In genomic region chr7:43591551-43592180, GRCh38 we compare ENCODE assay signal across 10 cellular contexts. TPM values are rescaled to one million over a fixed set of nuclear protein-coding genes. Genes with fewer than 3 reads are reported as not detected.
DNase-seq lines count a peak whose midpoint lies in the region; ATAC-seq, FAIRE-seq and TF ChIP-seq lines count a peak whose summit lies in the region.
"Had no signal": no experiment of that assay in that cellular context is flagged by ENCODE, and none has a peak within 500 bp of the region (broad histone marks: within the 10 kb centered on the region; RNA-seq: fewer than 3 reads in every experiment).

No MANE protein-coding gene starts in this region.

- DNase-seq in GM12891 (ENCODE audit: insufficient read length, low spot score) (no peak), thyroid gland (no peak), H4 (ENCODE audit: low spot score) (no peak), MG63 (no peak)
- no peak for DNase-seq in activated naive CD4-positive, alpha-beta T cell treated with anti-CD3 and anti-CD28 coated beads, Interleukin-2, amount 50 U/mL, for 72 hours (ENCODE audit: low spot score in 2 of 2)
- DNase-seq in naive thymus-derived CD4-positive, alpha-beta T cell: no peak
- no peak for DNase-seq in activated CD4-positive, CD25-positive, alpha-beta regulatory T cell (lab: John Stamatoyannopoulos, UW)
- DNase-seq: activated CD8-positive, alpha-beta memory T cell treated with anti-CD3 and anti-CD28 coated beads for 24 hours; Kasumi-1 had no signal

- 81 to 88% methylated on average over 4 of the region's 4 CpGs for WGBS in thyroid gland, 2 donors

- intact Hi-C loops in naive thymus-derived CD4-positive, alpha-beta T cell (cut with micrococcal nuclease): loop anchor here (1.0 to 2.0 kb wide), 3 partner anchors 8 to 21 kb away; partner anchors contain the start of gene STK17A (in 1 of the 2)
- intact Hi-C loops in thyroid gland (cut with DNase I): no loop called here

- H3K27me3 Mint-ChIP-seq in naive thymus-derived CD4-positive, alpha-beta T cell: no peaks in the 10 kb centered on the region

- no peaks in the 10 kb centered on the region for H3K9me3 ChIP-seq in naive thymus-derived CD4-positive, alpha-beta T cell (ENCODE audit: control insufficient read depth in 2 of 3, low read length in 3 of 3)
- no peaks in the 10 kb centered on the region for H3K9me3 ChIP-seq in thyroid gland
- H3K9me3 ChIP-seq in MG63: no peaks in the 10 kb centered on the region

- no peaks in the 10 kb centered on the region for H3K27me3 ChIP-seq in naive thymus-derived CD4-positive, alpha-beta T cell (ENCODE audit: control insufficient read depth in 2 of 2, insufficient read depth in 2 of 2, low read length in 2 of 2)
- H3K27me3 ChIP-seq in thyroid gland: no peaks in the 10 kb centered on the region
- H3K27me3 ChIP-seq in MG63: no peaks in the 10 kb centered on the region

- CTCF ChIA-PET in naive thymus-derived CD4-positive, alpha-beta T cell (lab: Charles Lee): interaction anchor here (2.9 to 3.0 kb wide), 2 partner anchors 9 to 108 kb away, joined by 12 to 23 read pairs; partner anchors contain the start of gene STK17A

- H3K27ac Mint-ChIP-seq in activated naive CD4-positive, alpha-beta T cell treated with anti-CD3 and anti-CD28 coated beads, Interleukin-2, amount 50 U/mL, for 72 hours: peak overlapping the region; percentile 72 to 81
- peak overlapping the region in 8 of 9 donors; percentile 36 to 94 (median 88) for H3K27ac Mint-ChIP-seq in naive thymus-derived CD4-positive, alpha-beta T cell

- FAIRE-seq in GM12891 (lab: Jason Lieb, UNC): no peak

- H3K4me3 ChIP-seq in naive thymus-derived CD4-positive, alpha-beta T cell (ENCODE audit: low read length): peak overlapping the region; percentile 33
- no peak overlapping the region for H3K4me3 ChIP-seq in thyroid gland (replicated peaks in 1 of 3)
- H3K4me3 ChIP-seq in MG63: no peak overlapping the region

- H3K4me1 ChIP-seq in naive thymus-derived CD4-positive, alpha-beta T cell (ENCODE audit: control insufficient read depth in 2 of 2, insufficient read depth in 2 of 2, low read length in 2 of 2): peaks cover 78 to 84% of the 10 kb centered on the region in 2 donors
- no peaks in the 10 kb centered on the region for H3K4me1 ChIP-seq in thyroid gland

- H3K4me1 Mint-ChIP-seq in naive thymus-derived CD4-positive, alpha-beta T cell: peaks cover 55 to 92% (median 83%) of the 10 kb centered on the region in 7 donors

- no peak for TF ChIP-seq CTCF in thyroid gland (IDR thresholded peaks at IDR 0.05)

- peak overlapping the region; percentile 67 for H3K27ac ChIP-seq in naive thymus-derived CD4-positive, alpha-beta T cell (ENCODE audit: low read depth, low read length)
- H3K27ac ChIP-seq in thyroid gland: no peak overlapping the region

- peaks cover 0 to 16% of the 10 kb centered on the region in 2 donors for H3K36me3 Mint-ChIP-seq in activated naive CD4-positive, alpha-beta T cell treated with anti-CD3 and anti-CD28 coated beads, Interleukin-2, amount 50 U/mL, for 72 hours
- peaks cover 0 to 24% (median 12%) of the 10 kb centered on the region in 5 donors for H3K36me3 Mint-ChIP-seq in naive thymus-derived CD4-positive, alpha-beta T cell

- POLR2A ChIA-PET in naive thymus-derived CD4-positive, alpha-beta T cell (lab: Charles Lee): interaction anchor here (1.1 to 2.8 kb wide), 4 partner anchors 9 to 57 kb away, joined by 3 to 14 read pairs (median 13); partner anchors contain the start of gene STK17A

- no peak for TF ChIP-seq POLR2A in GM12891 (IDR thresholded peaks at IDR 0.05; ENCODE audit: low read depth, low read length)
- no peak for TF ChIP-seq POLR2A in thyroid gland (IDR thresholded peaks at IDR 0.05)

- H3K9me3 Mint-ChIP-seq in activated naive CD4-positive, alpha-beta T cell treated with anti-CD3 and anti-CD28 coated beads, Interleukin-2, amount 50 U/mL, for 72 hours: no peaks in the 10 kb centered on the region
- H3K9me3 Mint-ChIP-seq in naive thymus-derived CD4-positive, alpha-beta T cell: no peaks in the 10 kb centered on the region

- peak; percentile 19 for ATAC-seq in HG03103 (IDR thresholded peaks at IDR 0.05; ENCODE audit: low read depth, unreplicated experiment)
- ATAC-seq in activated naive CD4-positive, alpha-beta T cell treated with anti-CD3 and anti-CD28 coated beads, Interleukin-2, amount 50 U/mL, for 72 hours: peak; percentile 56 to 58
- ATAC-seq in naive thymus-derived CD4-positive, alpha-beta T cell: no peak

- peak overlapping the region; percentile 62 to 92 (median 78) for H3K4me3 Mint-ChIP-seq in naive thymus-derived CD4-positive, alpha-beta T cell

- peaks cover 0 to 9% (median 6%) of the 10 kb centered on the region in 3 experiments for H3K36me3 ChIP-seq in naive thymus-derived CD4-positive, alpha-beta T cell (ENCODE audit: control insufficient read depth in 2 of 3, insufficient read depth in 3 of 3, low read length in 3 of 3)
- H3K36me3 ChIP-seq in thyroid gland (no peaks in the 10 kb centered on the region), MG63 (peaks cover 19% of the 10 kb centered on the region)

TF ChIP-seq in GM12891, 5 proteins besides CTCF, POLR2A, EP300 and RAD21:
- TF ChIP-seq SPI1 (IDR thresholded peaks at IDR 0.05; ENCODE audit: low read depth, low read length): peak; percentile 25; the same call in 1 of the 2 replicates
- 0 out of 2 replicates have a peak, but pooled peaks have one; percentile 16 for TF ChIP-seq POU2F2 (IDR thresholded peaks at IDR 0.05; ENCODE audit: low read depth, low read length)
- TF ChIP-seq TAF1 (IDR thresholded peaks at IDR 0.05; ENCODE audit: low read depth, low read length): no peak
- no peak for TF ChIP-seq PAX5 (IDR thresholded peaks at IDR 0.05; ENCODE audit: insufficient read depth, low read length, severe bottlenecking)
- TF ChIP-seq POLR2AphosphoS5 (IDR thresholded peaks at IDR 0.05; ENCODE audit: low read depth, low read length): peak; percentile 52

RNA-seq across cellular contexts. Expression of gene STK17A, which starts 8.8 kb away (rescaled TPM):
- 49.4 TPM for polyA plus RNA-seq in GM12891 (2012; ENCODE audit: low read depth, missing spikeins)
- total RNA-seq in activated naive CD4-positive, alpha-beta T cell treated with anti-CD3 and anti-CD28 coated beads, Interleukin-2, amount 50 U/mL, for 72 hours: 10 to 100 TPM; 52.0 to 71.9 TPM
- 100 to 1,000 TPM in 2 of 5 experiments, 10 to 100 TPM in 3; 71.3 to 132 (median 95.8) TPM for total RNA-seq in naive thymus-derived CD4-positive, alpha-beta T cell
- 100 to 1,000 TPM; 199 to 292 TPM for polyA plus RNA-seq in naive thymus-derived CD4-positive, alpha-beta T cell
- total RNA-seq in thyroid gland: 10 to 100 TPM in 3 of 4 donors, 1 to 10 TPM in 1; 7.9 to 22.9 (median 16.4) TPM
- total RNA-seq in H4 (2014; rRNA removed; shearing (Covaris generic)): 161 and 166 TPM in 2 replicates
- 74.9 and 111 TPM in 2 replicates for total RNA-seq in MG63 (2014; rRNA removed; shearing (Covaris generic); ENCODE audit: low replicate concordance)
